Comparison of ENCODE assay signal across 11 cellular contexts in genomic region chr5:141958113-141958512, GRCh38. TPM values are rescaled to one million over a fixed set of nuclear protein-coding genes. Genes with fewer than 3 reads are reported as not detected.
DNase-seq lines count a peak whose midpoint lies in the region; ATAC-seq and TF ChIP-seq lines count a peak whose summit lies in the region.
"Had no signal": no experiment of that assay in that cellular context is flagged by ENCODE, and none has a peak within 500 bp of the region (broad histone marks: within the 10 kb centered on the region; RNA-seq: fewer than 3 reads in every experiment).

PCDH12 (minus strand) TSS chr5:141958202; CDS start chr5:141957851, 351 bp downstream.

- peak in 1 of 3 donors; percentile 29 for TF ChIP-seq POLR2A in spleen (IDR thresholded peaks at IDR 0.05)

- POLR2A ChIA-PET in RWPE1 (lab: Yijun Ruan, JAX; ENCODE audit: low non-redundant PET), result interaction anchor here (0.7 kb wide), 1 partner anchor 121 kb away, joined by 3 read pairs; no protein-coding TSS in a partner anchor

- H3K27ac ChIP-seq in spleen (peak within 1 kb of the TSS; percentile 41 to 82 (median 71)), RWPE1 (no peak within 1 kb of the TSS)
- H3K27ac ChIP-seq: pancreas had no signal

- no peak for TF ChIP-seq CTCF in fibroblast of the aortic adventitia (IDR thresholded peaks at IDR 0.05; ENCODE audit: insufficient read depth, low read length)
- peak in 1 of 11 experiments; percentile 15 for TF ChIP-seq CTCF in spleen (IDR thresholded peaks at IDR 0.05 in 8 of 11, conservative IDR thresholded peaks at IDR 0.05 in 3 of 11)
- no peak for TF ChIP-seq CTCF in RWPE1 (conservative IDR thresholded peaks at IDR 0.05; ENCODE audit: low read depth)

- peaks cover 31 to 83% (median 54%) of the 10 kb centered on the region in 6 donors for H3K4me1 ChIP-seq in spleen

- 1 to 7% (median 2%) methylated on average over 7 of the region's 7 CpGs for WGBS in spleen, 5 donors

- intact Hi-C loops in spleen (cut with DNase I; ENCODE audit: low total_unique reads), result loop anchor here (10.0 kb wide), 1 partner anchor 73 kb away; no protein-coding TSS in a partner anchor

- H3K36me3 ChIP-seq in spleen, result peaks cover 0 to 8% (median 0%) of the 10 kb centered on the region in 6 donors
- H3K36me3 ChIP-seq: pancreas had no signal

- H3K4me3 ChIP-seq in fibroblast of the aortic adventitia (ENCODE audit: low read depth, low read length) (no peak within 1 kb of the TSS), spleen (peak within 1 kb of the TSS; percentile 37 to 64 (median 40))

- ATAC-seq in GM21529 (IDR thresholded peaks at IDR 0.05; ENCODE audit: unreplicated experiment), result no peak

- DNase-seq in NCI-H2227 (lab: John Stamatoyannopoulos, UW; ENCODE audit: unreplicated experiment) (peak; percentile 16), NCI-H2227 treated with DMSO at 0.1 percent for 48 hours (lab: John Stamatoyannopoulos, UW) (no peak), SKM-1 (lab: John Stamatoyannopoulos, UW; ENCODE audit: unreplicated experiment) (peak; percentile 32), fibroblast of the aortic adventitia (ENCODE audit: low read depth) (peak; percentile 22), spleen (peak; percentile 83), NCI-H187 treated with DMSO at 0.1 percent for 48 hours (lab: John Stamatoyannopoulos, UW) (no peak), RWPE1 (ENCODE audit: low spot score) (no peak)
- DNase-seq: ACHN, NCI-H2171 treated with DMSO at 0.1 percent for 48 hours, pancreas had no signal

- no peaks in the 10 kb centered on the region for H3K9me3 ChIP-seq in spleen
- H3K9me3 ChIP-seq: pancreas had no signal

- no peaks in the 10 kb centered on the region for H3K27me3 ChIP-seq in spleen (replicated peaks in 1 of 7)
- H3K27me3 ChIP-seq: pancreas had no signal

- CTCF ChIA-PET in RWPE1 (lab: Yijun Ruan, JAX), result interaction anchor here (0.8 to 7.2 kb wide), 2 partner anchors 185 to 265 kb away, joined by 3 to 102 read pairs; no protein-coding TSS in a partner anchor

RNA-seq across cellular contexts. Expression of gene PCDH12, which starts in this region (rescaled TPM):
- total RNA-seq in fibroblast of the aortic adventitia (ENCODE audit: low replicate concordance) (under 0.01 and 0.16 TPM in 2 replicates), spleen (10 to 100 TPM; 21.3 to 72.0 (median 39.5) TPM)
- 1 to 10 TPM; 2.1 to 5.2 (median 3.4) TPM for polyA plus RNA-seq in spleen

Comparison
In these comparisons a context has a peak if more than half of its experiments do, and no peak if none do; other contexts are left out.
1. RNA of gene PCDH12 (total RNA-seq): 21.3 to 72.0 TPM in spleen; under 0.01 to 0.16 TPM in fibroblast of the aortic adventitia; every median in the first group is over 10 times any median in the second.
2. DNase-seq: peak in NCI-H2227 (single experiment), SKM-1 (single experiment) and spleen (single experiment); none in NCI-H2227 treated with DMSO at 0.1 percent for 48 hours (single experiment), NCI-H187 treated with DMSO at 0.1 percent for 48 hours (single experiment) and RWPE1 (single experiment).
3. Peak in DNase-seq in fibroblast of the aortic adventitia; RNA of the gene not detected or under 1 TPM.